Comparison of ENCODE assay signal across 1 cellular context in the genomic region with DNA sequence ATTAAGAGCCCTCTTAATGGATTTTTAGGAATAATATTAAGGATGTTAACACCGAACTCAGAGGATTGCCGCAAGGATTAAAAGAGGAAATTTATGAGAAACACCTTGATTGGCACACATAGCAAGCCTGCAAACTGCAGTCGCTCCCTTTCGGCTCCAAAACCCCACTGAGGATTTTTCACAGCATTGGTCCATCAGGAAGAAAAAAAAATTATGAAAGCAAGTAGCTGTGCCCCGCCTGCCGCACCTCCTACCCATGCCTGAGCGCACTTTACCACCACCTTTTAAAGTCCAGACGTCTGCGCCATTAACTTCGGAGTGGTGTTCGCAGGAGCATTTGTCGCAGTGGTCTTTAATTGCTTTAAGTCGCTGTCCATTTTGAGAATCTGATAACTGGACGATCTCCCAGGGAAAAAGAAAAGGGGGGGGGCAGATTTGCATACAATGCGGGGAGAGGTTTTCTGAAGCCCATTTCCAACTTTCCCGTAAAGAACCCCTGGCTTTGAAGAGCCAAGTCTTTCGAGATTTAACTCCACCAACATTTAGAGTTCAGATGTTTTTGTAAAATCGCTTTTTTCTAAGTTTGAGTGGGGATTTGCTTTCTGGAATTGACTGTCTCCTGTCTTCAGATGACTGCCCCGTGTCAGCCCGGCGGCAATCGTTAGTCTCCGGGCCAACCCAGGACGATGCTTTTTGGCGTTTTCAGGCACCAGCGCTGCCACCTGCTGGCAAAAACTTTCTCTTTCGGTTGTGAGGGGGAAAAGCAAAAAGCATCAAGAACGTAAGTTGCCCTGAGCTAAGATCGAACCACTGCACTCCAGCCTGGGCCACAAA.
A peak's percentile ranks its signal among the peaks of the same experiment; 100 is the strongest.
TF ChIP-seq lines count a peak whose summit lies in the region.

No MANE protein-coding gene starts in this region.

TF ChIP-seq in HEK293, 187 proteins besides CTCF, POLR2A, EP300 and RAD21 (continued from another document and continues in another):
- TF ChIP-seq, protein P1, sequence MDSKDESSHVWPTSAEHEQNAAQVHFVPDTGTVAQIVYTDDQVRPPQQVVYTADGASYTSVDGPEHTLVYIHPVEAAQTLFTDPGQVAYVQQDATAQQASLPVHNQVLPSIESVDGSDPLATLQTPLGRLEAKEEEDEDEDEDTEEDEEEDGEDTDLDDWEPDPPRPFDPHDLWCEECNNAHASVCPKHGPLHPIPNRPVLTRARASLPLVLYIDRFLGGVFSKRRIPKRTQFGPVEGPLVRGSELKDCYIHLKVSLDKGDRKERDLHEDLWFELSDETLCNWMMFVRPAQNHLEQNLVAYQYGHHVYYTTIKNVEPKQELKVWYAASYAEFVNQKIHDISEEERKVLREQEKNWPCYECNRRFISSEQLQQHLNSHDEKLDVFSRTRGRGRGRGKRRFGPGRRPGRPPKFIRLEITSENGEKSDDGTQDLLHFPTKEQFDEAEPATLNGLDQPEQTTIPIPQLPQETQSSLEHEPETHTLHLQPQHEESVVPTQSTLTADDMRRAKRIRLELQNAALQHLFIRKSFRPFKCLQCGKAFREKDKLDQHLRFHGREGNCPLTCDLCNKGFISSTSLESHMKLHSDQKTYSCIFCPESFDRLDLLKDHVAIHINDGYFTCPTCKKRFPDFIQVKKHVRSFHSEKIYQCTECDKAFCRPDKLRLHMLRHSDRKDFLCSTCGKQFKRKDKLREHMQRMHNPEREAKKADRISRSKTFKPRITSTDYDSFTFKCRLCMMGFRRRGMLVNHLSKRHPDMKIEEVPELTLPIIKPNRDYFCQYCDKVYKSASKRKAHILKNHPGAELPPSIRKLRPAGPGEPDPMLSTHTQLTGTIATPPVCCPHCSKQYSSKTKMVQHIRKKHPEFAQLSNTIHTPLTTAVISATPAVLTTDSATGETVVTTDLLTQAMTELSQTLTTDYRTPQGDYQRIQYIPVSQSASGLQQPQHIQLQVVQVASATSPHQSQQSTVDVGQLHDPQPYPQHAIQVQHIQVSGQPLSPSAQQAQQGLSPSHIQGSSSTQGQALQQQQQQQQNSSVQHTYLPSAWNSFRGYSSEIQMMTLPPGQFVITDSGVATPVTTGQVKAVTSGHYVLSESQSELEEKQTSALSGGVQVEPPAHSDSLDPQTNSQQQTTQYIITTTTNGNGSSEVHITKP (tag by site-specific recombination; IDR thresholded peaks at IDR 0.05) = peak; percentile 74; the same call in 1 of the 2 replicates
- TF ChIP-seq IKZF3 (tag by site-specific recombination; IDR thresholded peaks at IDR 0.05) (no peak), ZNF626 (tag by site-specific recombination; IDR thresholded peaks at IDR 0.05) (no peak), ZNF341 (tag by site-specific recombination; IDR thresholded peaks at IDR 0.05; ENCODE audit: low read depth) (peak; percentile 69), ZNF366 (tag by site-specific recombination; conservative IDR thresholded peaks at IDR 0.05) (0 out of 2 replicates have a peak, but pooled peaks have one; percentile 8), ZBTB17 (tag by site-specific recombination; IDR thresholded peaks at IDR 0.05) (0 out of 2 replicates have a peak, but pooled peaks have one; percentile 34), ZNF174 (tag by site-specific recombination; IDR thresholded peaks at IDR 0.05) (no peak), ZEB2 (tag by site-specific recombination; IDR thresholded peaks at IDR 0.05) (no peak), ZNF677 (tag by site-specific recombination; IDR thresholded peaks at IDR 0.05) (no peak), ZNF433 (tag by site-specific recombination; IDR thresholded peaks at IDR 0.05; ENCODE audit: low read depth) (no peak), ZNF610 (tag by site-specific recombination; IDR thresholded peaks at IDR 0.05; ENCODE audit: borderline replicate concordance) (no peak), GLI4 (tag by site-specific recombination; IDR thresholded peaks at IDR 0.05) (no peak), ZNF2 (tag by site-specific recombination; IDR thresholded peaks at IDR 0.05) (peak; percentile 82), ZNF121 (tag by site-specific recombination; IDR thresholded peaks at IDR 0.05) (peak; percentile 84; the same call in 1 of the 2 replicates), GLIS1 (tag by site-specific recombination; IDR thresholded peaks at IDR 0.05) (peak; percentile 21; the same call in 1 of the 2 replicates), PRDM1 (tag by site-specific recombination; IDR thresholded peaks at IDR 0.05) (peak; percentile 66; the same call in 1 of the 2 replicates), ZNF350 (tag by site-specific recombination; IDR thresholded peaks at IDR 0.05) (no peak), SP7 (tag by site-specific recombination; IDR thresholded peaks at IDR 0.05) (no peak)
- TF ChIP-seq, protein P2, sequence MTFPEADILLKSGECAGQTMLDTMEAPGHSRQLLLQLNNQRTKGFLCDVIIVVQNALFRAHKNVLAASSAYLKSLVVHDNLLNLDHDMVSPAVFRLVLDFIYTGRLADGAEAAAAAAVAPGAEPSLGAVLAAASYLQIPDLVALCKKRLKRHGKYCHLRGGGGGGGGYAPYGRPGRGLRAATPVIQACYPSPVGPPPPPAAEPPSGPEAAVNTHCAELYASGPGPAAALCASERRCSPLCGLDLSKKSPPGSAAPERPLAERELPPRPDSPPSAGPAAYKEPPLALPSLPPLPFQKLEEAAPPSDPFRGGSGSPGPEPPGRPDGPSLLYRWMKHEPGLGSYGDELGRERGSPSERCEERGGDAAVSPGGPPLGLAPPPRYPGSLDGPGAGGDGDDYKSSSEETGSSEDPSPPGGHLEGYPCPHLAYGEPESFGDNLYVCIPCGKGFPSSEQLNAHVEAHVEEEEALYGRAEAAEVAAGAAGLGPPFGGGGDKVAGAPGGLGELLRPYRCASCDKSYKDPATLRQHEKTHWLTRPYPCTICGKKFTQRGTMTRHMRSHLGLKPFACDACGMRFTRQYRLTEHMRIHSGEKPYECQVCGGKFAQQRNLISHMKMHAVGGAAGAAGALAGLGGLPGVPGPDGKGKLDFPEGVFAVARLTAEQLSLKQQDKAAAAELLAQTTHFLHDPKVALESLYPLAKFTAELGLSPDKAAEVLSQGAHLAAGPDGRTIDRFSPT (tag by site-specific recombination; IDR thresholded peaks at IDR 0.05) = no peak
- TF ChIP-seq, protein P3, sequence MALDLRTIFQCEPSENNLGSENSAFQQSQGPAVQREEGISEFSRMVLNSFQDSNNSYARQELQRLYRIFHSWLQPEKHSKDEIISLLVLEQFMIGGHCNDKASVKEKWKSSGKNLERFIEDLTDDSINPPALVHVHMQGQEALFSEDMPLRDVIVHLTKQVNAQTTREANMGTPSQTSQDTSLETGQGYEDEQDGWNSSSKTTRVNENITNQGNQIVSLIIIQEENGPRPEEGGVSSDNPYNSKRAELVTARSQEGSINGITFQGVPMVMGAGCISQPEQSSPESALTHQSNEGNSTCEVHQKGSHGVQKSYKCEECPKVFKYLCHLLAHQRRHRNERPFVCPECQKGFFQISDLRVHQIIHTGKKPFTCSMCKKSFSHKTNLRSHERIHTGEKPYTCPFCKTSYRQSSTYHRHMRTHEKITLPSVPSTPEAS (tag by site-specific recombination; IDR thresholded peaks at IDR 0.05) = no peak
- TF ChIP-seq, protein P4, sequence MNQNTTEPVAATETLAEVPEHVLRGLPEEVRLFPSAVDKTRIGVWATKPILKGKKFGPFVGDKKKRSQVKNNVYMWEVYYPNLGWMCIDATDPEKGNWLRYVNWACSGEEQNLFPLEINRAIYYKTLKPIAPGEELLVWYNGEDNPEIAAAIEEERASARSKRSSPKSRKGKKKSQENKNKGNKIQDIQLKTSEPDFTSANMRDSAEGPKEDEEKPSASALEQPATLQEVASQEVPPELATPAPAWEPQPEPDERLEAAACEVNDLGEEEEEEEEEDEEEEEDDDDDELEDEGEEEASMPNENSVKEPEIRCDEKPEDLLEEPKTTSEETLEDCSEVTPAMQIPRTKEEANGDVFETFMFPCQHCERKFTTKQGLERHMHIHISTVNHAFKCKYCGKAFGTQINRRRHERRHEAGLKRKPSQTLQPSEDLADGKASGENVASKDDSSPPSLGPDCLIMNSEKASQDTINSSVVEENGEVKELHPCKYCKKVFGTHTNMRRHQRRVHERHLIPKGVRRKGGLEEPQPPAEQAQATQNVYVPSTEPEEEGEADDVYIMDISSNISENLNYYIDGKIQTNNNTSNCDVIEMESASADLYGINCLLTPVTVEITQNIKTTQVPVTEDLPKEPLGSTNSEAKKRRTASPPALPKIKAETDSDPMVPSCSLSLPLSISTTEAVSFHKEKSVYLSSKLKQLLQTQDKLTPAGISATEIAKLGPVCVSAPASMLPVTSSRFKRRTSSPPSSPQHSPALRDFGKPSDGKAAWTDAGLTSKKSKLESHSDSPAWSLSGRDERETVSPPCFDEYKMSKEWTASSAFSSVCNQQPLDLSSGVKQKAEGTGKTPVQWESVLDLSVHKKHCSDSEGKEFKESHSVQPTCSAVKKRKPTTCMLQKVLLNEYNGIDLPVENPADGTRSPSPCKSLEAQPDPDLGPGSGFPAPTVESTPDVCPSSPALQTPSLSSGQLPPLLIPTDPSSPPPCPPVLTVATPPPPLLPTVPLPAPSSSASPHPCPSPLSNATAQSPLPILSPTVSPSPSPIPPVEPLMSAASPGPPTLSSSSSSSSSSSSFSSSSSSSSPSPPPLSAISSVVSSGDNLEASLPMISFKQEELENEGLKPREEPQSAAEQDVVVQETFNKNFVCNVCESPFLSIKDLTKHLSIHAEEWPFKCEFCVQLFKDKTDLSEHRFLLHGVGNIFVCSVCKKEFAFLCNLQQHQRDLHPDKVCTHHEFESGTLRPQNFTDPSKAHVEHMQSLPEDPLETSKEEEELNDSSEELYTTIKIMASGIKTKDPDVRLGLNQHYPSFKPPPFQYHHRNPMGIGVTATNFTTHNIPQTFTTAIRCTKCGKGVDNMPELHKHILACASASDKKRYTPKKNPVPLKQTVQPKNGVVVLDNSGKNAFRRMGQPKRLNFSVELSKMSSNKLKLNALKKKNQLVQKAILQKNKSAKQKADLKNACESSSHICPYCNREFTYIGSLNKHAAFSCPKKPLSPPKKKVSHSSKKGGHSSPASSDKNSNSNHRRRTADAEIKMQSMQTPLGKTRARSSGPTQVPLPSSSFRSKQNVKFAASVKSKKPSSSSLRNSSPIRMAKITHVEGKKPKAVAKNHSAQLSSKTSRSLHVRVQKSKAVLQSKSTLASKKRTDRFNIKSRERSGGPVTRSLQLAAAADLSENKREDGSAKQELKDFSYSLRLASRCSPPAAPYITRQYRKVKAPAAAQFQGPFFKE (tag by site-specific recombination; IDR thresholded peaks at IDR 0.05; ENCODE audit: borderline replicate concordance) = no peak
- TF ChIP-seq, protein P5, sequence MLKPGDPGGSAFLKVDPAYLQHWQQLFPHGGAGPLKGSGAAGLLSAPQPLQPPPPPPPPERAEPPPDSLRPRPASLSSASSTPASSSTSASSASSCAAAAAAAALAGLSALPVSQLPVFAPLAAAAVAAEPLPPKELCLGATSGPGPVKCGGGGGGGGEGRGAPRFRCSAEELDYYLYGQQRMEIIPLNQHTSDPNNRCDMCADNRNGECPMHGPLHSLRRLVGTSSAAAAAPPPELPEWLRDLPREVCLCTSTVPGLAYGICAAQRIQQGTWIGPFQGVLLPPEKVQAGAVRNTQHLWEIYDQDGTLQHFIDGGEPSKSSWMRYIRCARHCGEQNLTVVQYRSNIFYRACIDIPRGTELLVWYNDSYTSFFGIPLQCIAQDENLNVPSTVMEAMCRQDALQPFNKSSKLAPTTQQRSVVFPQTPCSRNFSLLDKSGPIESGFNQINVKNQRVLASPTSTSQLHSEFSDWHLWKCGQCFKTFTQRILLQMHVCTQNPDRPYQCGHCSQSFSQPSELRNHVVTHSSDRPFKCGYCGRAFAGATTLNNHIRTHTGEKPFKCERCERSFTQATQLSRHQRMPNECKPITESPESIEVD (tag by site-specific recombination; IDR thresholded peaks at IDR 0.05) = no peak
- TF ChIP-seq, protein P6, sequence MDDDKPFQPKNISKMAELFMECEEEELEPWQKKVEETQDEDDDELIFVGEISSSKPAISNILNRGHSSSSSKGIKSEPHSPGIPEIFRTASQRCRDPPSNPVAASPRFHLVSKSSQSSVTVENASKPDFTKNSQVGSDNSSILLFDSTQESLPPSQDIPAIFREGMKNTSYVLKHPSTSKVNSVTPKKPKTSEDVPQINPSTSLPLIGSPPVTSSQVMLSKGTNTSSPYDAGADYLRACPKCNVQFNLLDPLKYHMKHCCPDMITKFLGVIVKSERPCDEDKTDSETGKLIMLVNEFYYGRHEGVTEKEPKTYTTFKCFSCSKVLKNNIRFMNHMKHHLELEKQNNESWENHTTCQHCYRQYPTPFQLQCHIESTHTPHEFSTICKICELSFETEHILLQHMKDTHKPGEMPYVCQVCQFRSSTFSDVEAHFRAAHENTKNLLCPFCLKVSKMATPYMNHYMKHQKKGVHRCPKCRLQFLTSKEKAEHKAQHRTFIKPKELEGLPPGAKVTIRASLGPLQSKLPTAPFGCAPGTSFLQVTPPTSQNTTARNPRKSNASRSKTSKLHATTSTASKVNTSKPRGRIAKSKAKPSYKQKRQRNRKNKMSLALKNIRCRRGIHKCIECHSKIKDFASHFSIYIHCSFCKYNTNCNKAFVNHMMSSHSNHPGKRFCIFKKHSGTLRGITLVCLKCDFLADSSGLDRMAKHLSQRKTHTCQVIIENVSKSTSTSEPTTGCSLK (tag by site-specific recombination; IDR thresholded peaks at IDR 0.05) = no peak
- TF ChIP-seq, protein P7, sequence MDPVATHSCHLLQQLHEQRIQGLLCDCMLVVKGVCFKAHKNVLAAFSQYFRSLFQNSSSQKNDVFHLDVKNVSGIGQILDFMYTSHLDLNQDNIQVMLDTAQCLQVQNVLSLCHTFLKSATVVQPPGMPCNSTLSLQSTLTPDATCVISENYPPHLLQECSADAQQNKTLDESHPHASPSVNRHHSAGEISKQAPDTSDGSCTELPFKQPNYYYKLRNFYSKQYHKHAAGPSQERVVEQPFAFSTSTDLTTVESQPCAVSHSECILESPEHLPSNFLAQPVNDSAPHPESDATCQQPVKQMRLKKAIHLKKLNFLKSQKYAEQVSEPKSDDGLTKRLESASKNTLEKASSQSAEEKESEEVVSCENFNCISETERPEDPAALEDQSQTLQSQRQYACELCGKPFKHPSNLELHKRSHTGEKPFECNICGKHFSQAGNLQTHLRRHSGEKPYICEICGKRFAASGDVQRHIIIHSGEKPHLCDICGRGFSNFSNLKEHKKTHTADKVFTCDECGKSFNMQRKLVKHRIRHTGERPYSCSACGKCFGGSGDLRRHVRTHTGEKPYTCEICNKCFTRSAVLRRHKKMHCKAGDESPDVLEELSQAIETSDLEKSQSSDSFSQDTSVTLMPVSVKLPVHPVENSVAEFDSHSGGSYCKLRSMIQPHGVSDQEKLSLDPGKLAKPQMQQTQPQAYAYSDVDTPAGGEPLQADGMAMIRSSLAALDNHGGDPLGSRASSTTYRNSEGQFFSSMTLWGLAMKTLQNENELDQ (tag by site-specific recombination; IDR thresholded peaks at IDR 0.05; ENCODE audit: low read depth) = no peak
- TF ChIP-seq, protein P8, sequence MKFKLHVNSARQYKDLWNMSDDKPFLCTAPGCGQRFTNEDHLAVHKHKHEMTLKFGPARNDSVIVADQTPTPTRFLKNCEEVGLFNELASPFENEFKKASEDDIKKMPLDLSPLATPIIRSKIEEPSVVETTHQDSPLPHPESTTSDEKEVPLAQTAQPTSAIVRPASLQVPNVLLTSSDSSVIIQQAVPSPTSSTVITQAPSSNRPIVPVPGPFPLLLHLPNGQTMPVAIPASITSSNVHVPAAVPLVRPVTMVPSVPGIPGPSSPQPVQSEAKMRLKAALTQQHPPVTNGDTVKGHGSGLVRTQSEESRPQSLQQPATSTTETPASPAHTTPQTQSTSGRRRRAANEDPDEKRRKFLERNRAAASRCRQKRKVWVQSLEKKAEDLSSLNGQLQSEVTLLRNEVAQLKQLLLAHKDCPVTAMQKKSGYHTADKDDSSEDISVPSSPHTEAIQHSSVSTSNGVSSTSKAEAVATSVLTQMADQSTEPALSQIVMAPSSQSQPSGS (tag by site-specific recombination; IDR thresholded peaks at IDR 0.05; ENCODE audit: low read depth) = no peak
